ENCODE assay signal across 10 cellular contexts in genomic region chr3:188286087-188286513, GRCh38.
A peak's percentile ranks its signal among the peaks of the same experiment; 100 is the strongest.
DNase-seq lines count a peak whose midpoint lies in the region; ATAC-seq lines count a peak whose summit lies in the region.
"Had no signal": no experiment of that assay in that cellular context is flagged by ENCODE, and none has a peak within 500 bp of the region (broad histone marks: within the 10 kb centered on the region; RNA-seq: fewer than 3 reads in every experiment).

No MANE protein-coding gene starts in this region.

- H3K4me2 ChIP-seq in skeletal muscle satellite cell (ENCODE audit: low read length) (peak overlapping the region; percentile 54), mesendoderm (ENCODE audit: low read length) (no peak overlapping the region)

- peak overlapping the region; percentile 63 for H3K4me3 Mint-ChIP-seq in activated T-helper 17 cell treated with anti-CD3 and anti-CD28 coated beads, Interleukin-2, amount 50 U/mL, for 72 hours
- H3K4me3 Mint-ChIP-seq: central memory CD8-positive, alpha-beta T cell had no signal

- H4K5ac ChIP-seq in mesendoderm (ENCODE audit: low read length) = no peak overlapping the region

- H3K27me3 ChIP-seq in skeletal muscle satellite cell (ENCODE audit: control insufficient read depth, insufficient read depth, low read length) (no peaks in the 10 kb centered on the region), mesendoderm (ENCODE audit: insufficient read depth, low read length, poor library complexity) (no peaks in the 10 kb centered on the region)

- no peak overlapping the region for H4K8ac ChIP-seq in mesendoderm (ENCODE audit: low read depth, low read length)

- WGBS in mesendoderm (ENCODE audit: extremely low coverage, insufficient coverage, low lambda C conversion rate) = no CpG with 5 or more reads among the region's 3 CpGs

- H3K23ac ChIP-seq in mesendoderm (ENCODE audit: low read length) = no peak overlapping the region

- H3K27me3 Mint-ChIP-seq in activated T-helper 17 cell treated with anti-CD3 and anti-CD28 coated beads, Interleukin-2, amount 50 U/mL, for 72 hours = peaks cover 3% of the 10 kb centered on the region
- H3K27me3 Mint-ChIP-seq: central memory CD8-positive, alpha-beta T cell had no signal

- peaks cover 4% of the 10 kb centered on the region for H3K36me3 ChIP-seq in skeletal muscle satellite cell (ENCODE audit: insufficient read depth, low read length)
- no peaks in the 10 kb centered on the region for H3K36me3 ChIP-seq in mesendoderm (ENCODE audit: control insufficient read depth, insufficient read depth, low read length)

- peaks cover 47% of the 10 kb centered on the region for H3K4me1 Mint-ChIP-seq in activated T-helper 17 cell treated with anti-CD3 and anti-CD28 coated beads, Interleukin-2, amount 50 U/mL, for 72 hours

- no peaks in the 10 kb centered on the region for H3K9me3 Mint-ChIP-seq in activated T-helper 17 cell treated with anti-CD3 and anti-CD28 coated beads, Interleukin-2, amount 50 U/mL, for 72 hours
- H3K9me3 Mint-ChIP-seq: central memory CD8-positive, alpha-beta T cell had no signal

- H3K4me1 ChIP-seq in skeletal muscle satellite cell (ENCODE audit: control insufficient read depth, insufficient read depth, low read length) (peaks cover 40% of the 10 kb centered on the region), mesendoderm (ENCODE audit: control insufficient read depth, low read depth, low read length) (peaks cover 1% of the 10 kb centered on the region)

- H2AK5ac ChIP-seq in mesendoderm (ENCODE audit: low read length) = no peak overlapping the region

- no peak overlapping the region for H2BK15ac ChIP-seq in mesendoderm (replicated peaks; ENCODE audit: low read depth)

- H3K56ac ChIP-seq in mesendoderm (ENCODE audit: low read length) = no peak overlapping the region

- no peaks in the 10 kb centered on the region for H3K79me2 ChIP-seq in mesendoderm (ENCODE audit: control insufficient read depth, insufficient read depth, low read length)

- peak; percentile 45 for ATAC-seq in activated T-helper 17 cell treated with anti-CD3 and anti-CD28 coated beads, Interleukin-2, amount 50 U/mL, for 72 hours (replicated peaks)
- no peak for ATAC-seq in GM21367 (IDR thresholded peaks at IDR 0.05; ENCODE audit: unreplicated experiment)
- ATAC-seq in HG03378 (IDR thresholded peaks at IDR 0.05; ENCODE audit: unreplicated experiment) = no peak

- peak overlapping the region; percentile 92 for H3K27ac Mint-ChIP-seq in activated T-helper 17 cell treated with anti-CD3 and anti-CD28 coated beads, Interleukin-2, amount 50 U/mL, for 72 hours

- H3K9me3 ChIP-seq in skeletal muscle satellite cell (replicated peaks; ENCODE audit: low read length) = no peaks in the 10 kb centered on the region

- peaks cover 7% of the 10 kb centered on the region for H3K79me1 ChIP-seq in mesendoderm (ENCODE audit: low read length)

- peak overlapping the region; percentile 73 for H3K9ac ChIP-seq in skeletal muscle satellite cell (ENCODE audit: low read depth, low read length)
- H3K9ac ChIP-seq in mesendoderm (ENCODE audit: low read length) = no peak overlapping the region

- H2BK5ac ChIP-seq in mesendoderm (ENCODE audit: low read length) = no peak overlapping the region

- peaks cover 43% of the 10 kb centered on the region for H3K36me3 Mint-ChIP-seq in activated T-helper 17 cell treated with anti-CD3 and anti-CD28 coated beads, Interleukin-2, amount 50 U/mL, for 72 hours (ENCODE audit: low read depth)

- no peak overlapping the region for H3K18ac ChIP-seq in mesendoderm (ENCODE audit: low read length)

- DNase-seq in GOT3 (lab: John Stamatoyannopoulos, UW) = peak; percentile 31
- DNase-seq in glomerular visceral epithelial cell (ENCODE audit: extremely low spot score) = peak; percentile 96
- no peak for DNase-seq in mesendoderm
- DNase-seq in putamen (ENCODE audit: low spot score) = no peak

- H2BK120ac ChIP-seq in mesendoderm (ENCODE audit: low read depth, low read length) = no peak overlapping the region

- H3K27ac ChIP-seq in mesendoderm (ENCODE audit: low read depth, low read length) = no peak overlapping the region
- H3K27ac ChIP-seq: SK-N-MC had no signal

- peak overlapping the region; percentile 4 for H3K4me3 ChIP-seq in skeletal muscle satellite cell (ENCODE audit: low read length)
- H3K4me3 ChIP-seq in mesendoderm (ENCODE audit: low read length) = no peak overlapping the region
- H3K4me3 ChIP-seq: SK-N-MC had no signal

- H3K4ac ChIP-seq in mesendoderm (ENCODE audit: low read depth, low read length) = no peak overlapping the region

Comparison
In these comparisons a context has a peak if more than half of its experiments do, and no peak if none do; other contexts are left out.
1. DNase-seq: peak in GOT3 (single experiment) and glomerular visceral epithelial cell (single experiment); none in mesendoderm (single experiment) and putamen (single experiment).